In the genomic region with DNA sequence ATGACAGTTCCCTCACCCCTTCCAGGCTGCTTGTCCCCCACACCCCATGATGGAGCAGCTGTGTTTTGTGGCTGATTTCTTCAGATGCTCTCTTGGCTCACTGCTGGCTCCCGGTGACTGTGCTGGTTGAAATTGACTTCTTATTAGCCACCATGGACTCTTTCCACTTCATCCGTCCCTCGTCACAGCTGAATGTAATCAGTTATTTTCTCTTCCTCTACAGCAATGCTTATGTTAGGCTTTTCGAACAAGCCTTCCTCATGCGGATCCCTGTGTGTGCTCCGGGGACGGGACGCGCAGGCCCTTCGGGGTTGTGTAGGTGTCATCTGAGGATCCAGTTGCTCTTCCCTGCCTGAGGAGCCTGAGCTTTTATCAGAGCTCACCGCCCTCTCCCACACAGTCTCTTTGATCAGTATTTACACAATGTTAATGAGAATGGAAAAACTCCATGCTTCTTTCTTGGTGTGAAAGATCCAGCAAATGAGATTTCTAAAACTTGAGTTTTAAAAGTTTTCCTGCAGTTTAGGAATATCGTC, we compare ENCODE assay signal across 21 cellular contexts.
DNase-seq lines count a peak whose midpoint lies in the region; ATAC-seq, FAIRE-seq and TF ChIP-seq lines count a peak whose summit lies in the region.
"Had no signal": no experiment of that assay in that cellular context is flagged by ENCODE, and none has a peak within 500 bp of the region (broad histone marks: within the 10 kb centered on the region; RNA-seq: fewer than 3 reads in every experiment).

No MANE protein-coding gene starts in this region.

- H3K9ac ChIP-seq in fibroblast of lung (ENCODE audit: insufficient read depth, low read length): no peak overlapping the region

- DNase-seq in CD8-positive, alpha-beta T cell: no peak
- DNase-seq in HuH-7 (ENCODE audit: low spot score) (peak; percentile 41), fibroblast of lung (ENCODE audit: low read depth in 2 of 2) (peak in 1 of 2 donors; percentile 26), pancreas (no peak), foreskin keratinocyte (no peak), activated gamma-delta T cell (lab: John Stamatoyannopoulos, UW) (no peak)
- DNase-seq: activated CD4-positive, CD25-positive, alpha-beta regulatory T cell treated with anti-CD3 and anti-CD28 coated beads, Interleukin-2, amount 50 U/mL, for 72 hours; activated effector memory CD4-positive, alpha-beta T cell treated with anti-CD3 and anti-CD28 coated beads, Interleukin-2, amount 50 U/mL, for 16 hours; central memory CD4-positive, alpha-beta T cell; COR-L47; effector CD4-positive, alpha-beta T cell; HFFc6; NCI-H1417; NCI-H2171; NCI-H82; retina; stimulated activated CD4-positive, alpha-beta T cell treated with anti-CD3 and anti-CD28 coated beads, Interleukin-15, amount 100 ng/mL, for 24 hours; stimulated activated naive CD8-positive, alpha-beta T cell treated with anti-CD3 and anti-CD28 coated beads, Interleukin-15, Interleukin-2, amounts not matched to agents 100 U/mL and 50 U/mL, for 24 hours had no signal

- H3K36me3 Mint-ChIP-seq in CD8-positive, alpha-beta T cell: peaks cover 17% of the 10 kb centered on the region

- H3K79me2 ChIP-seq in fibroblast of lung (ENCODE audit: control insufficient read depth, insufficient read depth, low read length): peaks cover 25% of the 10 kb centered on the region

- H3K9me3 ChIP-seq in CD8-positive, alpha-beta T cell (ENCODE audit: low read length): no peaks in the 10 kb centered on the region
- H3K9me3 ChIP-seq in fibroblast of lung (ENCODE audit: control insufficient read depth, insufficient read depth, low read depth, low read length): no peaks in the 10 kb centered on the region
- no peaks in the 10 kb centered on the region for H3K9me3 ChIP-seq in pancreas

- 61% methylated on average over 12 of the region's 12 CpGs for WGBS in pancreas, 2 donors

- peak overlapping the region; percentile 17 for H3K4me2 ChIP-seq in fibroblast of lung (ENCODE audit: extremely low read depth, insufficient read depth, low read length)

- no peak for TF ChIP-seq CTCF in CD8-positive, alpha-beta T cell (IDR thresholded peaks at IDR 0.05)
- TF ChIP-seq CTCF in fibroblast of lung (conservative IDR thresholded peaks at IDR 0.05 in 1 of 2, IDR thresholded peaks at IDR 0.05 in 1 of 2; ENCODE audit: low read depth in 1 of 2, low read length in 2 of 2): no peak
- TF ChIP-seq CTCF in pancreas (IDR thresholded peaks at IDR 0.05): no peak
- no peak for TF ChIP-seq CTCF in foreskin keratinocyte (conservative IDR thresholded peaks at IDR 0.05)

- POLR2A ChIA-PET in CD8-positive, alpha-beta T cell (lab: Charles Lee): no interaction called here

- H4K20me1 ChIP-seq in fibroblast of lung (ENCODE audit: control insufficient read depth, extremely low read depth, insufficient read depth, low read length): no peaks in the 10 kb centered on the region

- H3K27me3 Mint-ChIP-seq in CD8-positive, alpha-beta T cell (ENCODE audit: low read depth): no peaks in the 10 kb centered on the region

- CTCF ChIA-PET in CD8-positive, alpha-beta T cell (lab: Charles Lee): interaction anchor here (1.3 to 1.4 kb wide), 3 partner anchors 10 to 230 kb away, joined by 3 to 4 read pairs (median 3); no protein-coding TSS in a partner anchor

- H3K4me1 ChIP-seq in CD8-positive, alpha-beta T cell (ENCODE audit: insufficient read depth, low read length): no peaks in the 10 kb centered on the region
- H3K4me1 ChIP-seq in fibroblast of lung (ENCODE audit: control insufficient read depth, extremely low read depth, insufficient read depth, low read length) (no peaks in the 10 kb centered on the region), pancreas (no peaks in the 10 kb centered on the region), foreskin keratinocyte (no peaks in the 10 kb centered on the region)

- no peaks in the 10 kb centered on the region for H3K36me3 ChIP-seq in CD8-positive, alpha-beta T cell (ENCODE audit: insufficient read depth, low read length)
- H3K36me3 ChIP-seq in fibroblast of lung (ENCODE audit: control insufficient read depth, insufficient read depth, low read length) (no peaks in the 10 kb centered on the region), pancreas (no peaks in the 10 kb centered on the region)

- peak overlapping the region; percentile 10 for H3K27ac Mint-ChIP-seq in CD8-positive, alpha-beta T cell
- H3K27ac Mint-ChIP-seq: HFFc6 had no signal

- intact Hi-C loops in CD8-positive, alpha-beta T cell (cut with DNase I, micrococcal nuclease): no loop called here
- intact Hi-C loops in pancreas (cut with DNase I): no loop called here

- no peak overlapping the region for H3K4me3 Mint-ChIP-seq in CD8-positive, alpha-beta T cell
- H3K4me3 Mint-ChIP-seq: HFFc6, neural crest cell had no signal

- peaks cover 3% of the 10 kb centered on the region for H3K4me1 Mint-ChIP-seq in CD8-positive, alpha-beta T cell (ENCODE audit: low read depth)

- no peak for ATAC-seq in CD8-positive, alpha-beta T cell
- peak in 3 of 4 donors; percentile 35 to 47 (median 44) for ATAC-seq in pancreas
- ATAC-seq in foreskin keratinocyte: no peak
- no peak for ATAC-seq in HG03457 (IDR thresholded peaks at IDR 0.05; ENCODE audit: unreplicated experiment)
- ATAC-seq: Panc1; stimulated activated naive CD8-positive, alpha-beta T cell treated with anti-CD3 and anti-CD28 coated beads, Interleukin-15, Interleukin-2, amounts not matched to agents 100 U/mL and 50 U/mL, for 24 hours had no signal

- H3K27ac ChIP-seq in CD8-positive, alpha-beta T cell (ENCODE audit: low read depth, low read length): no peak overlapping the region
- H3K27ac ChIP-seq in fibroblast of lung (ENCODE audit: insufficient read depth, low read length) (no peak overlapping the region), pancreas (no peak overlapping the region), foreskin keratinocyte (no peak overlapping the region)

- no peaks in the 10 kb centered on the region for H3K9me3 Mint-ChIP-seq in CD8-positive, alpha-beta T cell
- H3K9me3 Mint-ChIP-seq: HFFc6 had no signal

- no peak for FAIRE-seq in pancreas (lab: Jason Lieb, UNC)

- no peak overlapping the region for H3K4me3 ChIP-seq in CD8-positive, alpha-beta T cell (ENCODE audit: low read depth, low read length)
- H3K4me3 ChIP-seq in fibroblast of lung (replicated peaks in 1 of 4; ENCODE audit: control extremely low read depth in 1 of 4, insufficient read depth in 1 of 4, low read depth in 3 of 4, low read length in 4 of 4) (no peak overlapping the region), pancreas (no peak overlapping the region)

- H3K27me3 ChIP-seq in CD8-positive, alpha-beta T cell (ENCODE audit: insufficient read depth, low read length): no peaks in the 10 kb centered on the region
- no peaks in the 10 kb centered on the region for H3K27me3 ChIP-seq in fibroblast of lung (ENCODE audit: control insufficient read depth, insufficient read depth, low read length)
- H3K27me3 ChIP-seq in pancreas: no peaks in the 10 kb centered on the region
- no peaks in the 10 kb centered on the region for H3K27me3 ChIP-seq in foreskin keratinocyte

- H2AFZ ChIP-seq in fibroblast of lung (ENCODE audit: low read length): no peak overlapping the region

Comparison
In these comparisons a context has a peak if more than half of its experiments do, and no peak if none do; other contexts are left out.
1. ATAC-seq: peak in pancreas (3 of 4); none in CD8-positive, alpha-beta T cell (single experiment), foreskin keratinocyte (single experiment) and HG03457 (single experiment).